Comparison of ENCODE assay signal across 1 cellular context in the genomic region with DNA sequence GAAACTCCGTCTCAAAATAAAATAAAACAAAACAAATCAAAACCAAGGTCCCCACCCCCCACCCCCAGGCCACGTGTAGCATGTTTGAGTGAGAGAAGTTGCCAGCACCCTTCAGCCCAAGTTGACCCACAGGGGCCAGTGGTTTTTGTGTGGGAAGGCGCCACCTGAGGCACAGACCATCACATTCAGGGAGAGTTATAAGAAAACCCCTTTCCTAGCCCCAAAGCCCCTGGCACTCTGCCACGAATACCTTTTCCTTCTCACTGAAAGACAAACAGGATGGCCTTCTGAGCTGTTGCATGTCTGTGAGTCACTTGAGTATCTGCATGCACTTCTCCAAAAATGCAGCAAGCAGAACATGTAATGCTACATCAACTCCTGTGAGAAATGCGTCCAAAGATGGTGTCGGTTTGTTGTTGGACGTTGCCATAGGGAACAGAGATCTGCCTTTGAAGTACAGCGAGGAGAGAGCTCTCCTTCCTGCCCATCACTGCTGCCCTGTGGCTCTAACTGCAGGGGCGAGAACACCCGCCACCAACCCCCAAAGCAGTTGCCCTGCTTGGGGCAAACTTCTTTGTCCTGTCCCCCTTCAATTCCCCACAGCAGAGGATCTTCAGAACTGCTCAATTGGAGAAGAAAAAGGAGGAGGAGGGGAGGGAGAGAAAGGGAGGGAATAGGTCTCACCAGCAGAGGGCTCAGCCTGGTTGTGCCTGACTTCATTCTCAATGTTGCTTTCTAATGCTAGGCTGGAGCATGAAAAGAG.
TF ChIP-seq lines count a peak whose summit lies in the region.

No MANE protein-coding gene starts in this region.

TF ChIP-seq in HEK293, 187 proteins besides CTCF, POLR2A, EP300 and RAD21 (continued from another document):
- TF ChIP-seq ZNF514 (tag by site-specific recombination; IDR thresholded peaks at IDR 0.05) (no peak), MYNN (tag by site-specific recombination; IDR thresholded peaks at IDR 0.05; ENCODE audit: borderline replicate concordance) (no peak), ZNF501 (tag by site-specific recombination; IDR thresholded peaks at IDR 0.05) (no peak), ZNF138 (tag by site-specific recombination; IDR thresholded peaks at IDR 0.05; ENCODE audit: borderline replicate concordance) (no peak)
- TF ChIP-seq, protein P1, sequence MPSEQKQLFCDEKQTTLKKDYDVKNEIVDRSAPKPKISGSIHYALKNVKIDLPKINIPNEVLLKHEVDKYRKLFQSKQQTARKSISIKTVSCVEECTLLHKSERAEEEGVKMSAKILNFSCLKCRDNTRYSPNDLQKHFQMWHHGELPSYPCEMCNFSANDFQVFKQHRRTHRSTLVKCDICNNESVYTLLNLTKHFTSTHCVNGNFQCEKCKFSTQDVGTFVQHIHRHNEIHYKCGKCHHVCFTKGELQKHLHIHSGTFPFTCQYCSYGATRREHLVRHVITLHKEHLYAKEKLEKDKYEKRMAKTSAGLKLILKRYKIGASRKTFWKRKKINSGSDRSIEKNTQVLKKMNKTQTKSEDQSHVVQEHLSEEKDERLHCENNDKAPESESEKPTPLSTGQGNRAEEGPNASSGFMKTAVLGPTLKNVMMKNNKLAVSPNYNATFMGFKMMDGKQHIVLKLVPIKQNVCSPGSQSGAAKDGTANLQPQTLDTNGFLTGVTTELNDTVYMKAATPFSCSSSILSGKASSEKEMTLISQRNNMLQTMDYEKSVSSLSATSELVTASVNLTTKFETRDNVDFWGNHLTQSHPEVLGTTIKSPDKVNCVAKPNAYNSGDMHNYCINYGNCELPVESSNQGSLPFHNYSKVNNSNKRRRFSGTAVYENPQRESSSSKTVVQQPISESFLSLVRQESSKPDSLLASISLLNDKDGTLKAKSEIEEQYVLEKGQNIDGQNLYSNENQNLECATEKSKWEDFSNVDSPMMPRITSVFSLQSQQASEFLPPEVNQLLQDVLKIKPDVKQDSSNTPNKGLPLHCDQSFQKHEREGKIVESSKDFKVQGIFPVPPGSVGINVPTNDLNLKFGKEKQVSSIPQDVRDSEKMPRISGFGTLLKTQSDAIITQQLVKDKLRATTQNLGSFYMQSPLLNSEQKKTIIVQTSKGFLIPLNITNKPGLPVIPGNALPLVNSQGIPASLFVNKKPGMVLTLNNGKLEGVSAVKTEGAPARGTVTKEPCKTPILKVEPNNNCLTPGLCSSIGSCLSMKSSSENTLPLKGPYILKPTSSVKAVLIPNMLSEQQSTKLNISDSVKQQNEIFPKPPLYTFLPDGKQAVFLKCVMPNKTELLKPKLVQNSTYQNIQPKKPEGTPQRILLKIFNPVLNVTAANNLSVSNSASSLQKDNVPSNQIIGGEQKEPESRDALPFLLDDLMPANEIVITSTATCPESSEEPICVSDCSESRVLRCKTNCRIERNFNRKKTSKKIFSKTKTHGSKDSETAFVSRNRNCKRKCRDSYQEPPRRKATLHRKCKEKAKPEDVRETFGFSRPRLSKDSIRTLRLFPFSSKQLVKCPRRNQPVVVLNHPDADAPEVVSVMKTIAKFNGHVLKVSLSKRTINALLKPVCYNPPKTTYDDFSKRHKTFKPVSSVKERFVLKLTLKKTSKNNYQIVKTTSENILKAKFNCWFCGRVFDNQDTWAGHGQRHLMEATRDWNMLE (tag by site-specific recombination; conservative IDR thresholded peaks at IDR 0.05; ENCODE audit: low read depth): no peak
- TF ChIP-seq, protein P2, sequence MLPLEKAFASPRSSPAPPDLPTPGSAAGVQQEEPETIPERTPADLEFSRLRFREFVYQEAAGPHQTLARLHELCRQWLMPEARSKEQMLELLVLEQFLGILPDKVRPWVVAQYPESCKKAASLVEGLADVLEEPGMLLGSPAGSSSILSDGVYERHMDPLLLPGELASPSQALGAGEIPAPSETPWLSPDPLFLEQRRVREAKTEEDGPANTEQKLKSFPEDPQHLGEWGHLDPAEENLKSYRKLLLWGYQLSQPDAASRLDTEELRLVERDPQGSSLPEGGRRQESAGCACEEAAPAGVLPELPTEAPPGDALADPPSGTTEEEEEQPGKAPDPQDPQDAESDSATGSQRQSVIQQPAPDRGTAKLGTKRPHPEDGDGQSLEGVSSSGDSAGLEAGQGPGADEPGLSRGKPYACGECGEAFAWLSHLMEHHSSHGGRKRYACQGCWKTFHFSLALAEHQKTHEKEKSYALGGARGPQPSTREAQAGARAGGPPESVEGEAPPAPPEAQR (tag by site-specific recombination; IDR thresholded peaks at IDR 0.05): no peak
TF ChIP-seq in HEK293: peak in this region for 13.
